ENCODE assay signal across 1 cellular context in genomic region chr19:33143897-33144405, GRCh38.
TF ChIP-seq lines count a peak whose summit lies in the region.

No MANE protein-coding gene starts in this region.

TF ChIP-seq in IMR-90, 13 proteins besides CTCF, POLR2A, EP300 and RAD21 (continued from another document):
- TF ChIP-seq, protein P1, sequence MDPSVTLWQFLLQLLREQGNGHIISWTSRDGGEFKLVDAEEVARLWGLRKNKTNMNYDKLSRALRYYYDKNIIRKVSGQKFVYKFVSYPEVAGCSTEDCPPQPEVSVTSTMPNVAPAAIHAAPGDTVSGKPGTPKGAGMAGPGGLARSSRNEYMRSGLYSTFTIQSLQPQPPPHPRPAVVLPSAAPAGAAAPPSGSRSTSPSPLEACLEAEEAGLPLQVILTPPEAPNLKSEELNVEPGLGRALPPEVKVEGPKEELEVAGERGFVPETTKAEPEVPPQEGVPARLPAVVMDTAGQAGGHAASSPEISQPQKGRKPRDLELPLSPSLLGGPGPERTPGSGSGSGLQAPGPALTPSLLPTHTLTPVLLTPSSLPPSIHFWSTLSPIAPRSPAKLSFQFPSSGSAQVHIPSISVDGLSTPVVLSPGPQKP (IDR thresholded peaks at IDR 0.05; ENCODE audit: borderline replicate concordance, low read depth, low read length) = no peak
